Comparison of ENCODE assay signal across 9 cellular contexts in genomic region chr1:58883037-58883887, GRCh38.
DNase-seq lines count a peak whose midpoint lies in the region; ATAC-seq lines count a peak whose summit lies in the region.
"Had no signal": no experiment of that assay in that cellular context is flagged by ENCODE, and none has a peak within 500 bp of the region (broad histone marks: within the 10 kb centered on the region; RNA-seq: fewer than 3 reads in every experiment).

No MANE protein-coding gene starts in this region.

- H3K23ac ChIP-seq in mesenchymal stem cell (ENCODE audit: low read length in 2 of 2), result no peak overlapping the region

- H2BK5ac ChIP-seq in mesenchymal stem cell (ENCODE audit: low read depth, low read length, poor library complexity, severe bottlenecking), result no peak overlapping the region

- no peaks in the 10 kb centered on the region for H3K9me3 ChIP-seq in mesenchymal stem cell (ENCODE audit: control insufficient read depth, low read length)
- H3K9me3 ChIP-seq in aorta (ENCODE audit: control insufficient read depth, low read length), result no peaks in the 10 kb centered on the region

- peak overlapping the region; percentile 24 for H3K27ac ChIP-seq in mesenchymal stem cell (ENCODE audit: low read length, poor library complexity, severe bottlenecking)
- peak overlapping the region in 1 of 2 donors; percentile 5 for H3K27ac ChIP-seq in aorta (ENCODE audit: low read depth in 1 of 2, low read length in 2 of 2)

- H3K4ac ChIP-seq in mesenchymal stem cell (ENCODE audit: low read depth in 1 of 2, low read length in 2 of 2), result peak overlapping the region in 1 of 2 experiments; percentile 74

- H2AFZ ChIP-seq in mesenchymal stem cell (ENCODE audit: low read depth, low read length), result peak overlapping the region; percentile 47

- intact Hi-C loops in aorta (cut with DNase I), result loop anchor here (5.0 to 10.0 kb wide), 2 partner anchors 66 to 822 kb away; no protein-coding TSS in a partner anchor

- peak; percentile 53 for DNase-seq in NK-92 treated with Interleukin-12 subunit alpha and Interleukin-12 subunit beta, amount 100 ng/mL, for 24 hours (lab: John Stamatoyannopoulos, UW)
- no peak for DNase-seq in NK-92 (lab: John Stamatoyannopoulos, UW; ENCODE audit: unreplicated experiment)
- peak; percentile 91 for DNase-seq in OCI-M2 (lab: John Stamatoyannopoulos, UW; ENCODE audit: unreplicated experiment)
- peak; percentile 63 for DNase-seq in dedifferentiated amniotic fluid mesenchymal stem cell (ENCODE audit: extremely low spot score)
- DNase-seq in mesenchymal stem cell, result peak; percentile 88
- DNase-seq in aorta, result peak; percentile 85
- DNase-seq in effector CD8-positive, alpha-beta T cell (lab: John Stamatoyannopoulos, UW), result no peak
- no peak for DNase-seq in NCI-H1694 (lab: John Stamatoyannopoulos, UW)
- DNase-seq: DND-41 had no signal

- H3K36me3 ChIP-seq in mesenchymal stem cell (ENCODE audit: control insufficient read depth in 1 of 2, insufficient read depth in 2 of 2, low read depth in 1 of 2, low read length in 2 of 2) (no peaks in the 10 kb centered on the region), aorta (ENCODE audit: control insufficient read depth in 1 of 2, insufficient read depth in 2 of 2, low read length in 1 of 2) (no peaks in the 10 kb centered on the region)

- H2AK5ac ChIP-seq in mesenchymal stem cell (ENCODE audit: low read length, severe bottlenecking), result peak overlapping the region; percentile 11

- H4K91ac ChIP-seq in mesenchymal stem cell (ENCODE audit: low read length), result no peak overlapping the region

- H3K4me2 ChIP-seq in mesenchymal stem cell (ENCODE audit: low read length, poor library complexity, severe bottlenecking), result no peak overlapping the region

- peak overlapping the region; percentile 25 to 84 for H3K18ac ChIP-seq in mesenchymal stem cell (ENCODE audit: low read depth in 1 of 2, low read length in 2 of 2)

- peak overlapping the region; percentile 69 for H3K9ac ChIP-seq in mesenchymal stem cell (ENCODE audit: low read length)

- H3K79me1 ChIP-seq in mesenchymal stem cell (replicated peaks; ENCODE audit: low read length, poor library complexity, severe bottlenecking), result no peaks in the 10 kb centered on the region

- ATAC-seq in aorta (ENCODE audit: low FRiP score), result peak; percentile 44

- WGBS in mesenchymal stem cell, result 62% methylated on average over 12 of the region's 12 CpGs
- 63 to 65% methylated on average over 12 of the region's 12 CpGs for WGBS in aorta, 2 donors

- no peak overlapping the region for H3K14ac ChIP-seq in mesenchymal stem cell (ENCODE audit: low read length in 2 of 2)

- H3K4me1 ChIP-seq in mesenchymal stem cell (ENCODE audit: control insufficient read depth, insufficient read depth, low read depth, low read length) (peaks cover 9% of the 10 kb centered on the region), aorta (ENCODE audit: control insufficient read depth in 1 of 2, insufficient read depth in 2 of 2, low read length in 2 of 2) (peaks cover 2 to 4% of the 10 kb centered on the region in 2 donors)

- peak overlapping the region; percentile 1 for H4K8ac ChIP-seq in mesenchymal stem cell (ENCODE audit: low read length)

- no peak overlapping the region for H3K4me3 ChIP-seq in mesenchymal stem cell (ENCODE audit: insufficient read depth in 1 of 2, low read depth in 1 of 2, low read length in 2 of 2)
- H3K4me3 ChIP-seq in aorta (ENCODE audit: low read length in 2 of 2), result no peak overlapping the region

- H2BK12ac ChIP-seq in mesenchymal stem cell (ENCODE audit: low read length in 2 of 2), result peak overlapping the region in 1 of 2 experiments; percentile 58

- no peak overlapping the region for H2BK15ac ChIP-seq in mesenchymal stem cell (ENCODE audit: low read depth, poor library complexity, severe bottlenecking)

- no peaks in the 10 kb centered on the region for H3K27me3 ChIP-seq in mesenchymal stem cell (ENCODE audit: control insufficient read depth in 1 of 2, insufficient read depth in 1 of 2, low read length in 2 of 2)
- H3K27me3 ChIP-seq in aorta (ENCODE audit: control insufficient read depth in 1 of 2, insufficient read depth in 2 of 2, low read length in 1 of 2), result no peaks in the 10 kb centered on the region

- peak overlapping the region; percentile 29 for H2BK120ac ChIP-seq in mesenchymal stem cell (ENCODE audit: low read depth, low read length)

Comparison
In these comparisons a context has a peak if more than half of its experiments do, and no peak if none do; other contexts are left out.
1. DNase-seq: peak in NK-92 treated with Interleukin-12 subunit alpha and Interleukin-12 subunit beta, amount 100 ng/mL, for 24 hours (single experiment), OCI-M2 (single experiment), dedifferentiated amniotic fluid mesenchymal stem cell (single experiment), mesenchymal stem cell (single experiment) and aorta (2 of 2); none in NK-92 (single experiment), effector CD8-positive, alpha-beta T cell (single experiment) and NCI-H1694 (single experiment).